25 cellular contexts compared by ENCODE assay signal in the genomic region with DNA sequence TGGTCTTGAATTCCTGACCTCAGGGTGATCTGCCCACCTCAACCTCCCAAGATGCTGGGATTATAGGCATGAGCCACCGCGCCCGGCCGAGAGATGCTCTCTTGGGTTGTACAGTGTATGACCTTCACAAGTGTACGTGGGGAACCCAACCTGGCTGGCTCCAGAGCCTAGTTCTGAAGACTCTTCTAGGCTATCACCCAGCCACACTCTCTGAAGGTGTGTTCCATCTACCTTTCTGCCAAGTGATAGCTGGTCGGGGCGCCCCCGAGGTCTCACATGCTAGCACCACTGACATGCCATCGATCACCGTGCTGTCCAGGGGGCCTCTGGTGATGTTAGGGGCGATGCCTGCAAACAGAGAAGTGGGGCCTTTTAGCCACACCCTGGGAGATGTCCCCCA.
"Had no signal": no experiment of that assay in that cellular context is flagged by ENCODE, and none has a peak within 500 bp of the region (broad histone marks: within the 10 kb centered on the region; RNA-seq: fewer than 3 reads in every experiment).

No MANE protein-coding gene starts in this region.

- H3K27ac ChIP-seq: neutrophil, parathyroid adenoma, psoas muscle, right lobe of liver, sigmoid colon, stomach, suprapubic skin, testis, tibial artery, transverse colon, upper lobe of right lung, uterus had no signal

- H3K4me3 ChIP-seq: psoas muscle, right lobe of liver, sigmoid colon, stomach, suprapubic skin, testis, tibial artery, transverse colon, upper lobe of right lung, uterus had no signal

- DNase-seq: naive thymus-derived CD8-positive, alpha-beta T cell; nephron progenitor cell; nucleus accumbens; psoas muscle; sigmoid colon; small intestine; stimulated activated CD4-positive, alpha-beta T cell treated with anti-CD3 and anti-CD28 coated beads, Interleukin-15, amount 100 ng/mL, for 24 hours; stimulated activated CD4-positive, alpha-beta T cell treated with anti-CD3 and anti-CD28 coated beads, Interleukin-2, amount 100 ng/mL, for 24 hours; stimulated activated CD4-positive, alpha-beta T cell treated with anti-CD3 and anti-CD28 coated beads, Interleukin-2, amount 100 ng/mL, for 48 hours; stimulated activated CD4-positive, alpha-beta T cell treated with anti-CD3 and anti-CD28 coated beads, Interleukin-4, amount 100 ng/mL, for 24 hours; stimulated activated naive B cell treated with anti-CD40 and anti-IgM and Interleukin-4, amounts not matched to agents 10 μg/mL and 1 μg/mL and 100 μg/mL, for 72 hours; stimulated activated naive CD4-positive, alpha-beta T cell treated with Interleukin-2 at 50 U/mL for 16 hours; stomach; testis; tibial artery; transverse colon; upper lobe of right lung; uterus had no signal

- ATAC-seq: naive thymus-derived CD8-positive, alpha-beta T cell; natural killer cell treated with Interleukin-12 subunit alpha and Interleukin-12 subunit beta and Interleukin-15 and Interleukin-18, amount 100 ng/mL, for 72 hours; psoas muscle; right cardiac atrium; right lobe of liver; stimulated activated effector memory CD8-positive, alpha-beta T cell treated with anti-CD3 and anti-CD28 coated beads, Interleukin-12 subunit alpha, Interleukin-12 subunit beta, amount 100 ng/mL, for 72 hours; stimulated activated naive B cell treated with anti-CD40 and anti-IgM and Interleukin-4, amounts not matched to agents 10 μg/mL and 1 μg/mL and 100 μg/mL, for 72 hours; upper lobe of right lung had no signal

- H3K9me3 ChIP-seq: neutrophil, psoas muscle, right lobe of liver, sigmoid colon, stomach, suprapubic skin, testis, tibial artery, transverse colon, upper lobe of right lung, uterus had no signal

- FAIRE-seq: small intestine had no signal

- H3K36me3 ChIP-seq: neutrophil, right lobe of liver, sigmoid colon, stomach, suprapubic skin, tibial artery, transverse colon, upper lobe of right lung, uterus had no signal

- H3K4me1 ChIP-seq: parathyroid adenoma, psoas muscle, right lobe of liver had no signal

- H3K27me3 ChIP-seq: right lobe of liver, testis, transverse colon, upper lobe of right lung, uterus had no signal
